Comparison of ENCODE assay signal across 2 cellular contexts in the genomic region with DNA sequence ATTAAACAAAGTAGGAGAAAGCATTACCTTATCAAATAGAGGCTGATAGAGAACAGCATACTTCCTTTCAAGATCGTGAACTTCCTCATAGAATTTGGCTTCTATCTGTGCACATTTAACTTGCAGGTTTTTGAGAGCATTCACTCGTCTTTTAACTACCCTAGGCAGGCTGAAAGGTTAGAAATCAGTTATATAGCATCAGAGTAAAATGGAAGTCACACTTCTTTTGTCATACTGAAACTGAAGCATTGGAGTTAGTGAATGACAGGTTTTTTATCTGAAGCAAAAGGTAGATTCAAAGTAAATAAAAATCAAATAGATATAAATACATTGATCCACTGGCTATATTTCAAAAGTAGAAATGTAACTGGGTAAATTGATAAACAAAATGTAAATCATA.
TF ChIP-seq lines count a peak whose summit lies in the region.

No MANE protein-coding gene starts in this region.

TF ChIP-seq in GM23338, 12 proteins besides CTCF, POLR2A, EP300 and RAD21:
- no peak for TF ChIP-seq STAT1 (IDR thresholded peaks at IDR 0.05; ENCODE audit: unreplicated experiment)
- no peak for TF ChIP-seq NANOG (IDR thresholded peaks at IDR 0.05; ENCODE audit: borderline replicate concordance)

TF ChIP-seq in GM12878, 131 proteins besides CTCF, POLR2A, EP300 and RAD21:
- no peak for TF ChIP-seq TCF3 (IDR thresholded peaks at IDR 0.05; ENCODE audit: borderline replicate concordance, insufficient read depth, low read depth, low read length)
- TF ChIP-seq, protein P1, sequence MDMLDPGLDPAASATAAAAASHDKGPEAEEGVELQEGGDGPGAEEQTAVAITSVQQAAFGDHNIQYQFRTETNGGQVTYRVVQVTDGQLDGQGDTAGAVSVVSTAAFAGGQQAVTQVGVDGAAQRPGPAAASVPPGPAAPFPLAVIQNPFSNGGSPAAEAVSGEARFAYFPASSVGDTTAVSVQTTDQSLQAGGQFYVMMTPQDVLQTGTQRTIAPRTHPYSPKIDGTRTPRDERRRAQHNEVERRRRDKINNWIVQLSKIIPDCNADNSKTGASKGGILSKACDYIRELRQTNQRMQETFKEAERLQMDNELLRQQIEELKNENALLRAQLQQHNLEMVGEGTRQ (IDR thresholded peaks at IDR 0.05; ENCODE audit: borderline replicate concordance, low read depth, low read length): no peak
- TF ChIP-seq BHLHE40 (IDR thresholded peaks at IDR 0.05; ENCODE audit: borderline replicate concordance in 1 of 2, low read depth in 2 of 2, low read length in 1 of 2): no peak
- TF ChIP-seq NR2C1 (IDR thresholded peaks at IDR 0.05): no peak
